1 cellular context compared by ENCODE assay signal in the genomic region with DNA sequence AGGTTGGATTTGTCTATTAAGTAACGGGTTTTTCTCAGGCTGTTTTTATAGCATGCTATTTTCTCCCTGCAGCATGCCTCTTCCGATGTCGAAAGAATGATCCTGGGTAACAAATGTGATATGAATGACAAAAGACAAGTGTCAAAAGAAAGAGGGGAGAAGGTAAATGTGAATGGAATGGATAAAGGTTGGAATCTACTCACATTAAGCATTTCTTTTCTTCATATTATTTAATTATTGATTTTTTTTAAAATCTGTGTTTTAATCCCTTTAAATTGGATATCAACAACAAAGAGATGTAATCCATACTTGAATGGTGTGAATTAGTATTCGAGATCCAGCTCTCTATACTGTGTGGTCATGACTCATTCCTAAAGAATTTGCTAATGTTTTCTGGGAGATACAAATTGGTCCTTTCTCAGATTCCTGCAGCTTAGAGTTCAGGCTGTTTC.
TF ChIP-seq lines count a peak whose summit lies in the region.

No MANE protein-coding gene starts in this region.

TF ChIP-seq in IMR-90, 13 proteins besides CTCF, POLR2A, EP300 and RAD21:
- TF ChIP-seq, protein P1, sequence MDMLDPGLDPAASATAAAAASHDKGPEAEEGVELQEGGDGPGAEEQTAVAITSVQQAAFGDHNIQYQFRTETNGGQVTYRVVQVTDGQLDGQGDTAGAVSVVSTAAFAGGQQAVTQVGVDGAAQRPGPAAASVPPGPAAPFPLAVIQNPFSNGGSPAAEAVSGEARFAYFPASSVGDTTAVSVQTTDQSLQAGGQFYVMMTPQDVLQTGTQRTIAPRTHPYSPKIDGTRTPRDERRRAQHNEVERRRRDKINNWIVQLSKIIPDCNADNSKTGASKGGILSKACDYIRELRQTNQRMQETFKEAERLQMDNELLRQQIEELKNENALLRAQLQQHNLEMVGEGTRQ (IDR thresholded peaks at IDR 0.05; ENCODE audit: low read depth, low read length): no peak
- TF ChIP-seq FOS (IDR thresholded peaks at IDR 0.05; ENCODE audit: low read depth, low read length): peak; percentile 73; the same call in 1 of the 2 replicates
TF ChIP-seq in IMR-90: peak in this region for 1.
